ENCODE assay signal across 10 cellular contexts in genomic region chrX:111088628-111089027, GRCh38. TPM values are rescaled to one million over a fixed set of nuclear protein-coding genes. Genes with fewer than 3 reads are reported as not detected.
"Had no signal": no experiment of that assay in that cellular context is flagged by ENCODE, and none has a peak within 500 bp of the region (broad histone marks: within the 10 kb centered on the region; RNA-seq: fewer than 3 reads in every experiment).

No MANE protein-coding gene starts in this region.

- H3K27ac ChIP-seq: GM23248, HL-60 had no signal

- H3K36me3 Mint-ChIP-seq: IgD-negative memory B cell had no signal

- H3K9ac ChIP-seq: GM23248 had no signal

- H3K27ac Mint-ChIP-seq: HFFc6, IgD-negative memory B cell had no signal

- ATAC-seq: HCT116, HepG2 had no signal

- H3K9me3 ChIP-seq: HAP-1 had no signal

- H3K36me3 ChIP-seq: HAP-1 had no signal

- H2AFZ ChIP-seq: GM23248 had no signal

- H3K4me3 ChIP-seq: GM23248, HAP-1 had no signal

- H3K4me1 Mint-ChIP-seq: IgD-negative memory B cell had no signal

- FAIRE-seq: HepG2 had no signal

- H3K4me3 Mint-ChIP-seq: HFFc6, IgD-negative memory B cell had no signal

- H3K9me3 Mint-ChIP-seq: HFFc6, IgD-negative memory B cell had no signal

- DNase-seq: GM23248, GOT3, H7, HFFc6 had no signal

RNA-seq across cellular contexts. Expression of gene PAK3, which starts 7.4 kb away (rescaled TPM):
- total RNA-seq: GM23248, HepG2, HFFc6, HT1080 had no signal
- polyA plus RNA-seq: GM23248, HepG2 had no signal
